Comparison of ENCODE assay signal across 8 cellular contexts in the genomic region with DNA sequence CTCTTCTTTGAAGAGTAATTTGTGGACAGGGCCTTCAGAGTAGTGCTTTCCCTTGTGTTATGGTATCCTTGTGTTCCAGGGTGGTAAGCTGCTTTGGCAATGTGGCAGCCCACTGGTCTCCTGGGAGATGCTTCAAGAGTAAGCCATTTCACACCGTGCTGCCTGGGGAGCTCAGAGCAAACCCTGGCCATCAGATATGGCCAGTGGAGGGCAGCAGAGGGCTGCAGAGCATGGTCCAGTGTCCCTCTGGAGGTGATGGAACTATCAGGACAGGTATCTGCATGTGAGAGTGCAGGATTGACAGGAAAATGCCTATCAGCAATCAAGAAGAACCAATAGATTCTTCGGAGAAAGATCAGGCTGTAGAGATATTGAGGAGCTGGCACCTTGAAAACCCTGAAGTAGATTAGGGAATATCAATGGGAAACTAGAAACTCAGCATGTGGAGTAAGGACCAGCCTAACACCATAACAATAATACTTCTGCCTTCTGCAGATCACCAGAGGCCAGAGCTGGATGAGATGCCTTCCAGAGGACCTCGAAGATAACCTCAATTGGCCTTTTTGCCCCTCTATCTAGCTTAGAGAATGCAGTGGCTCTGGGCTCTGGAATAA.
A peak's percentile ranks its signal among the peaks of the same experiment; 100 is the strongest.
DNase-seq lines count a peak whose midpoint lies in the region; ATAC-seq and TF ChIP-seq lines count a peak whose summit lies in the region.

No MANE protein-coding gene starts in this region.

- H3K27me3 ChIP-seq in thyroid gland: no peaks in the 10 kb centered on the region

- WGBS in thyroid gland, 2 donors: 21% methylated on average over 3 of the region's 3 CpGs

- no peaks in the 10 kb centered on the region for H3K4me1 Mint-ChIP-seq in activated naive CD8-positive, alpha-beta T cell treated with anti-CD3 and anti-CD28 coated beads for 36 hours

- no peaks in the 10 kb centered on the region for H3K27me3 Mint-ChIP-seq in activated naive CD8-positive, alpha-beta T cell treated with anti-CD3 and anti-CD28 coated beads for 36 hours

- no peak overlapping the region for H3K27ac ChIP-seq in thyroid gland

- no peaks in the 10 kb centered on the region for H3K9me3 ChIP-seq in thyroid gland

- peaks cover 3% of the 10 kb centered on the region for H3K9me3 Mint-ChIP-seq in activated naive CD8-positive, alpha-beta T cell treated with anti-CD3 and anti-CD28 coated beads for 36 hours

- peak; percentile 84 for ATAC-seq in GM18867 (IDR thresholded peaks at IDR 0.05; ENCODE audit: unreplicated experiment)
- ATAC-seq in HG02981 (IDR thresholded peaks at IDR 0.05; ENCODE audit: unreplicated experiment): peak; percentile 84

- H3K27ac Mint-ChIP-seq in activated naive CD8-positive, alpha-beta T cell treated with anti-CD3 and anti-CD28 coated beads for 36 hours: no peak overlapping the region

- in situ Hi-C loops in Caki2 (cut with HindIII; ENCODE audit: low pct_unique_long_range_greater_than_20kb, low sequenced_read_pairs): no loop called here

- H3K4me1 ChIP-seq in thyroid gland: no peaks in the 10 kb centered on the region

- TF ChIP-seq POLR2A in thyroid gland (IDR thresholded peaks at IDR 0.05): no peak

- no peak overlapping the region for H3K4me3 Mint-ChIP-seq in activated naive CD8-positive, alpha-beta T cell treated with anti-CD3 and anti-CD28 coated beads for 36 hours

- H3K36me3 ChIP-seq in thyroid gland: no peaks in the 10 kb centered on the region

- intact Hi-C loops in thyroid gland (cut with DNase I): no loop called here

- peak; percentile 18 for DNase-seq in Caki2 (ENCODE audit: low read depth)
- peak; percentile 49 for DNase-seq in NCI-H2029 treated with DMSO at 0.1 percent for 48 hours (lab: John Stamatoyannopoulos, UW)
- DNase-seq in activated naive CD8-positive, alpha-beta T cell treated with anti-CD3 and anti-CD28 coated beads for 36 hours: peak; percentile 20
- peak; percentile 82 for DNase-seq in iPS-NIHi7 (ENCODE audit: extremely low spot score)
- peak; percentile 11 to 27 for DNase-seq in thyroid gland
- DNase-seq in activated naive CD4-positive, alpha-beta T cell (lab: John Stamatoyannopoulos, UW): no peak

- no peak overlapping the region for H3K4me3 ChIP-seq in thyroid gland (replicated peaks in 1 of 3)

- peak in 3 of 6 experiments; percentile 13 to 49 (median 41) for TF ChIP-seq CTCF in thyroid gland (IDR thresholded peaks at IDR 0.05)

- no peaks in the 10 kb centered on the region for H3K36me3 Mint-ChIP-seq in activated naive CD8-positive, alpha-beta T cell treated with anti-CD3 and anti-CD28 coated beads for 36 hours

Comparison
In these comparisons a context has a peak if more than half of its experiments do, and no peak if none do; other contexts are left out.
1. DNase-seq: peak in Caki2 (single experiment), NCI-H2029 treated with DMSO at 0.1 percent for 48 hours (single experiment), activated naive CD8-positive, alpha-beta T cell treated with anti-CD3 and anti-CD28 coated beads for 36 hours (single experiment), iPS-NIHi7 (single experiment) and thyroid gland (2 of 2); none in activated naive CD4-positive, alpha-beta T cell (0 of 4).